In genomic region chr11:125688066-125688465, GRCh38 we compare ENCODE assay signal across 12 cellular contexts. TPM values are rescaled to one million over a fixed set of nuclear protein-coding genes. Genes with fewer than 3 reads are reported as not detected.
"Had no signal": no experiment of that assay in that cellular context is flagged by ENCODE, and none has a peak within 500 bp of the region (broad histone marks: within the 10 kb centered on the region; RNA-seq: fewer than 3 reads in every experiment).

No MANE protein-coding gene starts in this region.

- H2AFZ ChIP-seq: GM23248, GM23338 had no signal

- FAIRE-seq: H1, H54 had no signal

- H3K9ac ChIP-seq: GM23248 had no signal

- H3K4me3 ChIP-seq: GM23248, GM23338, HAP-1 had no signal

- H3K4me2 ChIP-seq: GM23338 had no signal

- ATAC-seq: HCT116 had no signal

- H3K36me3 ChIP-seq: HAP-1 had no signal

- DNase-seq: GM23248, GOT3, H7, H9, HCEC 1CT, HFFc6 had no signal

- H3K9me3 ChIP-seq: HAP-1 had no signal

- H3K4me1 ChIP-seq: HAP-1 had no signal

- H3K27ac ChIP-seq: GM23248 had no signal

RNA-seq across cellular contexts. Expression of gene ACRV1, which starts 7.4 kb away (rescaled TPM):
- total RNA-seq: GM23248, GM23338, H1, H4, H7, H9, HFFc6 had no signal

RNA-seq across cellular contexts. Expression of gene PATE1, which starts 58.0 kb away (rescaled TPM):
- total RNA-seq: GM23248, GM23338, H1, H4, H7, H9, HFFc6 had no signal
- polyA plus RNA-seq: GM23248, GM23338, H1 had no signal
